In the genomic region with DNA sequence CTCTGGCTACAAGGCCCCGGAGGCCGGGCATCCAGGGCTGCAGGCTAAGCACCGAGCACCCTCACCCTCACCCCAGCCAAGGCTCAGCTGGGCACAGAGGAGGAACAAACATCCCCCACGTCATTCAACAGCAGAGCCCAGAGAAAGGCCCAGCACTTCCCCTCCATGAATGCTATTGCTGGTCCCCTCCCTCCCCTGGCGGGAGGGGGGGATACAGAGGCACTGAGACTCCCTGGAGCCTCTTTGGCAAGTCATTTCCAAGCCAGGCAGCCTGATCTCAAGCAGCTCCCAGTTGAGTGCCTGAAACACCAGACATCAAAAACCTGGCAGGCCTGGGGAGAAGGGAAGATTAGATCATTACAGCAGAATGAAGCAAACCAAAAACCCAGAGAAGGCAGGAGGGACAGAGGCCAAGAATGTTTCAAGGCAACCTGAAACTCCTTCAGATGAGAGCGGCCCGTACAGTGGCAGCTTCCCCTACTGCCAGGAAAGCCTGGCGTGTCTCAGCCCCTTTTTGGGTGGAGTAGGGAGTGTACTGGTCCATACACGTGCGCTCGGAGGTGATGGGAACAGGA, we compare ENCODE assay signal across 8 cellular contexts.
DNase-seq lines count a peak whose midpoint lies in the region; ATAC-seq and TF ChIP-seq lines count a peak whose summit lies in the region.

No MANE protein-coding gene starts in this region.

- H3K4me3 Mint-ChIP-seq in stimulated activated effector memory CD8-positive, alpha-beta T cell treated with anti-CD3 and anti-CD28 coated beads, Interleukin-12 subunit alpha, Interleukin-12 subunit beta, amount 100 ng/mL, for 72 hours, result no peak overlapping the region

- H3K36me3 Mint-ChIP-seq in stimulated activated effector memory CD8-positive, alpha-beta T cell treated with anti-CD3 and anti-CD28 coated beads, Interleukin-12 subunit alpha, Interleukin-12 subunit beta, amount 100 ng/mL, for 72 hours, result no peaks in the 10 kb centered on the region

- H3K36me3 ChIP-seq in BE2C, result no peaks in the 10 kb centered on the region
- no peaks in the 10 kb centered on the region for H3K36me3 ChIP-seq in MG63
- H3K36me3 ChIP-seq in ascending aorta, result no peaks in the 10 kb centered on the region
- H3K36me3 ChIP-seq in iPS-20b (ENCODE audit: insufficient read depth, low read depth, low read length), result no peaks in the 10 kb centered on the region

- no peaks in the 10 kb centered on the region for H3K9me3 Mint-ChIP-seq in stimulated activated effector memory CD8-positive, alpha-beta T cell treated with anti-CD3 and anti-CD28 coated beads, Interleukin-12 subunit alpha, Interleukin-12 subunit beta, amount 100 ng/mL, for 72 hours

- peak; percentile 17; the same call in 1 of the 2 replicates for TF ChIP-seq CTCF in BE2C (IDR thresholded peaks at IDR 0.05; ENCODE audit: low read depth, low read length)
- TF ChIP-seq CTCF in ascending aorta (IDR thresholded peaks at IDR 0.05), result peak in 1 of 3 experiments; percentile 10

- ATAC-seq in stimulated activated effector memory CD8-positive, alpha-beta T cell treated with anti-CD3 and anti-CD28 coated beads, Interleukin-12 subunit alpha, Interleukin-12 subunit beta, amount 100 ng/mL, for 72 hours, result no peak
- ATAC-seq in GM21717 (IDR thresholded peaks at IDR 0.05; ENCODE audit: unreplicated experiment), result no peak
- no peak for ATAC-seq in GM21528 (IDR thresholded peaks at IDR 0.05; ENCODE audit: low FRiP score, unreplicated experiment)
- ATAC-seq in GM21526 (IDR thresholded peaks at IDR 0.05; ENCODE audit: low FRiP score, unreplicated experiment), result no peak

- H3K27ac ChIP-seq in ascending aorta, result peak overlapping the region; percentile 84 to 85
- H3K27ac ChIP-seq in iPS-20b (ENCODE audit: low read length), result peak overlapping the region; percentile 59

- H3K4me1 ChIP-seq in BE2C (peaks cover 59% of the 10 kb centered on the region), ascending aorta (peaks cover 27 to 46% of the 10 kb centered on the region in 2 donors), iPS-20b (ENCODE audit: insufficient read depth, low read length) (peaks cover 44% of the 10 kb centered on the region)

- H3K9me3 ChIP-seq in BE2C, result no peaks in the 10 kb centered on the region
- no peaks in the 10 kb centered on the region for H3K9me3 ChIP-seq in MG63
- H3K9me3 ChIP-seq in ascending aorta, result no peaks in the 10 kb centered on the region
- H3K9me3 ChIP-seq in iPS-20b (ENCODE audit: insufficient read depth, low read depth, low read length), result no peaks in the 10 kb centered on the region

- intact Hi-C loops in ascending aorta (cut with DNase I), result loop anchor here (1.0 to 2.0 kb wide), 6 partner anchors 39 to 180 kb away; a partner anchor contains a TSS

- H3K4me3 ChIP-seq in BE2C (ENCODE audit: low read depth, low read length) (peak overlapping the region; percentile 2), MG63 (no peak overlapping the region), ascending aorta (peak overlapping the region in 1 of 2 donors; percentile 12), iPS-20b (ENCODE audit: low read length) (no peak overlapping the region)

- peak; percentile 91 for DNase-seq in BE2C
- DNase-seq in MG63, result peak; percentile 88
- DNase-seq in ascending aorta (ENCODE audit: low spot score in 2 of 2), result peak in 1 of 2 donors; percentile 90
- no peak for DNase-seq in stimulated activated effector memory CD8-positive, alpha-beta T cell treated with anti-CD3 and anti-CD28 coated beads, Interleukin-12 subunit alpha, Interleukin-12 subunit beta, amount 100 ng/mL, for 72 hours (ENCODE audit: low spot score in 2 of 2)

- peak overlapping the region; percentile 45 for H3K27ac Mint-ChIP-seq in stimulated activated effector memory CD8-positive, alpha-beta T cell treated with anti-CD3 and anti-CD28 coated beads, Interleukin-12 subunit alpha, Interleukin-12 subunit beta, amount 100 ng/mL, for 72 hours

- no peaks in the 10 kb centered on the region for H3K27me3 ChIP-seq in BE2C
- no peaks in the 10 kb centered on the region for H3K27me3 ChIP-seq in MG63
- H3K27me3 ChIP-seq in ascending aorta, result no peaks in the 10 kb centered on the region
- no peaks in the 10 kb centered on the region for H3K27me3 ChIP-seq in iPS-20b (ENCODE audit: insufficient read depth, low read length)

- peak overlapping the region; percentile 64; the same call in 1 of the 2 replicates for H3K9ac ChIP-seq in iPS-20b (ENCODE audit: low read depth, low read length)

- peaks cover 33% of the 10 kb centered on the region for H3K4me1 Mint-ChIP-seq in stimulated activated effector memory CD8-positive, alpha-beta T cell treated with anti-CD3 and anti-CD28 coated beads, Interleukin-12 subunit alpha, Interleukin-12 subunit beta, amount 100 ng/mL, for 72 hours

Comparison
In these comparisons a context has a peak if more than half of its experiments do, and no peak if none do; other contexts are left out.
1. DNase-seq: peak in BE2C (single experiment) and MG63 (single experiment); none in stimulated activated effector memory CD8-positive, alpha-beta T cell treated with anti-CD3 and anti-CD28 coated beads, Interleukin-12 subunit alpha, Interleukin-12 subunit beta, amount 100 ng/mL, for 72 hours (0 of 2).